2 cellular contexts compared by ENCODE assay signal in the genomic region with DNA sequence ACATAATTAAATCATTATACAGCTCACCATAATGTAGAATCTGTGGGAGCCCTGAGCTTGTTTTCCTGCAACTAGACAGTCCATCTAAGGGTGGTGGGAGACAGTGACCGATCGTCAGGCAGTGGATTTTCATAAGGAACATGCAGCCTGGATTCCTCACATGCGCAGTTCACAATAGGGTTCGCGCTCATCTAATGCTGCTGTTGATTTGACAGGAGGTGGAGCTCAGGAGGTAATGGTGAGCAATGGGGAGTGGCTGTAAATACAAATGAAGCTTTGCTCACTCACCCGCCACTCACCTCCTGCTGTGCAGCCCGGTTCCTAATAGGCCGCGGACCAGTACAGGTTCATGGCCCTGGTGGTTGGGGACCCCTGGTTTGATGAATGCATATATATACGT.
TF ChIP-seq lines count a peak whose summit lies in the region.

No MANE protein-coding gene starts in this region.

TF ChIP-seq in GM23338, 12 proteins besides CTCF, POLR2A, EP300 and RAD21 (continued from another document):
- no peak for TF ChIP-seq REST (IDR thresholded peaks at IDR 0.05; ENCODE audit: unreplicated experiment)

TF ChIP-seq in WTC11, 78 proteins besides CTCF, POLR2A, EP300 and RAD21 (continued from another document):
- TF ChIP-seq EMX1 (CRISPR knock-in tag; IDR thresholded peaks at IDR 0.05) (no peak), ZNF423 (CRISPR knock-in tag; IDR thresholded peaks at IDR 0.05) (no peak)
